ENCODE assay signal across 20 cellular contexts in genomic region chr1:53477626-53478025, GRCh38. TPM values are rescaled to one million over a fixed set of nuclear protein-coding genes. Genes with fewer than 3 reads are reported as not detected.
"Had no signal": no experiment of that assay in that cellular context is flagged by ENCODE, and none has a peak within 500 bp of the region (broad histone marks: within the 10 kb centered on the region; RNA-seq: fewer than 3 reads in every experiment).

No MANE protein-coding gene starts in this region.

- H3K4me3 Mint-ChIP-seq: activated CD8-positive, alpha-beta T cell treated with anti-CD3 and anti-CD28 coated beads for 36 hours; activated T-cell treated with anti-CD3 and anti-CD28 coated beads, Interleukin-2, amount 50 U/mL, for 72 hours; central memory CD8-positive, alpha-beta T cell; naive thymus-derived CD4-positive, alpha-beta T cell; stimulated activated memory B cell treated with anti-CD40 and anti-IgM and Interleukin-4, amounts not matched to agents 10 μg/mL and 1 μg/mL and 100 μg/mL, for 72 hours; T-cell had no signal

- H3K27ac Mint-ChIP-seq: activated CD8-positive, alpha-beta T cell treated with anti-CD3 and anti-CD28 coated beads for 36 hours; activated T-cell treated with anti-CD3 and anti-CD28 coated beads, Interleukin-2, amount 50 U/mL, for 72 hours; naive thymus-derived CD4-positive, alpha-beta T cell; stimulated activated memory B cell treated with anti-CD40 and anti-IgM and Interleukin-4, amounts not matched to agents 10 μg/mL and 1 μg/mL and 100 μg/mL, for 72 hours; T-cell had no signal

- H3K27me3 Mint-ChIP-seq: activated CD8-positive, alpha-beta T cell treated with anti-CD3 and anti-CD28 coated beads for 36 hours had no signal

- H3K4me1 Mint-ChIP-seq: central memory CD8-positive, alpha-beta T cell; naive thymus-derived CD4-positive, alpha-beta T cell; stimulated activated memory B cell treated with anti-CD40 and anti-IgM and Interleukin-4, amounts not matched to agents 10 μg/mL and 1 μg/mL and 100 μg/mL, for 72 hours; T-cell had no signal

- H3K9me3 Mint-ChIP-seq: activated CD8-positive, alpha-beta T cell treated with anti-CD3 and anti-CD28 coated beads for 36 hours; activated T-cell treated with anti-CD3 and anti-CD28 coated beads, Interleukin-2, amount 50 U/mL, for 72 hours; central memory CD8-positive, alpha-beta T cell; stimulated activated memory B cell treated with anti-CD40 and anti-IgM and Interleukin-4, amounts not matched to agents 10 μg/mL and 1 μg/mL and 100 μg/mL, for 72 hours; T-cell had no signal

- ATAC-seq: activated CD8-positive, alpha-beta T cell treated with anti-CD3 and anti-CD28 coated beads for 36 hours; activated T-cell treated with anti-CD3 and anti-CD28 coated beads, Interleukin-2, amount 50 U/mL, for 72 hours; body of pancreas; left cardiac atrium; naive thymus-derived CD4-positive, alpha-beta T cell; stimulated activated memory B cell treated with anti-CD40 and anti-IgM and Interleukin-4, amounts not matched to agents 10 μg/mL and 1 μg/mL and 100 μg/mL, for 72 hours; T-cell had no signal

- H3K4me3 ChIP-seq: body of pancreas, lung, right atrium auricular region, tibial artery had no signal

- H3K36me3 Mint-ChIP-seq: naive thymus-derived CD4-positive, alpha-beta T cell; stimulated activated memory B cell treated with anti-CD40 and anti-IgM and Interleukin-4, amounts not matched to agents 10 μg/mL and 1 μg/mL and 100 μg/mL, for 72 hours; T-cell had no signal

- DNase-seq: activated CD4-positive, alpha-beta T cell treated with anti-CD3 and anti-CD28 coated beads for 1 hour; activated CD8-positive, alpha-beta memory T cell treated with anti-CD3 and anti-CD28 coated beads, Interleukin-2, amount 50 U/mL, for 4 hours; activated CD8-positive, alpha-beta T cell treated with anti-CD3 and anti-CD28 coated beads for 36 hours; activated naive CD4-positive, alpha-beta T cell treated with Interleukin-2 at 50 U/mL for 16 hours; activated T-cell treated with anti-CD3 and anti-CD28 coated beads, Interleukin-2, amount 50 U/mL, for 72 hours; body of pancreas; effector memory CD4-positive, alpha-beta T cell; hypothalamus; left cardiac atrium; naive thymus-derived CD4-positive, alpha-beta T cell; nucleus accumbens; stimulated activated CD4-positive, alpha-beta T cell treated with anti-CD3 and anti-CD28 coated beads, Interleukin-1b, Interleukin-23, amount 100 ng/mL, for 48 hours; T1000 had no signal

RNA-seq across cellular contexts. Expression of gene DMRTB1, which starts 18.4 kb away (rescaled TPM):
- total RNA-seq: activated CD8-positive, alpha-beta T cell treated with anti-CD3 and anti-CD28 coated beads for 36 hours; activated T-cell treated with anti-CD3 and anti-CD28 coated beads, Interleukin-2, amount 50 U/mL, for 72 hours; body of pancreas; left cardiac atrium; lung; naive thymus-derived CD4-positive, alpha-beta T cell; posterior vena cava; right atrium auricular region; T-cell had no signal
